ENCODE assay signal across 8 cellular contexts in genomic region chr10:94630017-94630688, GRCh38. TPM values are rescaled to one million over a fixed set of nuclear protein-coding genes. Genes with fewer than 3 reads are reported as not detected.
DNase-seq lines count a peak whose midpoint lies in the region; ATAC-seq and TF ChIP-seq lines count a peak whose summit lies in the region.

No MANE protein-coding gene starts in this region.

- POLR2A ChIA-PET in SK-N-SH (lab: Yijun Ruan, JAX): no interaction called here

- H3K9ac ChIP-seq in SK-N-SH: no peak overlapping the region

- H3K4me3 ChIP-seq in SK-N-SH (ENCODE audit: low read depth in 2 of 2, low read length in 1 of 2): no peak overlapping the region; a peak in 1 of 4 replicates

- H3K36me3 Mint-ChIP-seq in type B pancreatic cell: no peaks in the 10 kb centered on the region
- no peaks in the 10 kb centered on the region for H3K36me3 Mint-ChIP-seq in activated T-cell treated with anti-CD3 and anti-CD28 coated beads, Interleukin-2, amount 50 U/mL, for 24 hours (ENCODE audit: low read depth)

- TF ChIP-seq RAD21 in SK-N-SH (IDR thresholded peaks at IDR 0.05; ENCODE audit: low read length): peak; percentile 75

- no peak overlapping the region for H3K4me2 ChIP-seq in SK-N-SH

- WGBS in SK-N-SH (ENCODE audit: low lambda C conversion rate): 23% methylated on average over 4 of the region's 4 CpGs

- no peaks in the 10 kb centered on the region for H3K27me3 Mint-ChIP-seq in type B pancreatic cell
- H3K27me3 Mint-ChIP-seq in activated T-cell treated with anti-CD3 and anti-CD28 coated beads, Interleukin-2, amount 50 U/mL, for 24 hours: no peaks in the 10 kb centered on the region

- H2AFZ ChIP-seq in SK-N-SH (ENCODE audit: low read depth): no peak overlapping the region

- H3K79me2 ChIP-seq in SK-N-SH (ENCODE audit: insufficient read depth): no peaks in the 10 kb centered on the region

- ATAC-seq in HG03432 (IDR thresholded peaks at IDR 0.05; ENCODE audit: unreplicated experiment) (peak; percentile 54), GM19351 (IDR thresholded peaks at IDR 0.05; ENCODE audit: unreplicated experiment) (no peak), GM18870 (IDR thresholded peaks at IDR 0.05; ENCODE audit: unreplicated experiment) (no peak)

- H3K9me3 Mint-ChIP-seq in type B pancreatic cell: no peaks in the 10 kb centered on the region
- H3K9me3 Mint-ChIP-seq in activated T-cell treated with anti-CD3 and anti-CD28 coated beads, Interleukin-2, amount 50 U/mL, for 24 hours: peaks cover 11% of the 10 kb centered on the region

- no peaks in the 10 kb centered on the region; a peak in 1 of 4 replicates for H3K4me1 ChIP-seq in SK-N-SH (ENCODE audit: control insufficient read depth in 1 of 2, insufficient read depth in 2 of 2, low read depth in 1 of 2, low read length in 1 of 2)

- no peak overlapping the region for H3K27ac Mint-ChIP-seq in type B pancreatic cell
- no peak overlapping the region for H3K27ac Mint-ChIP-seq in activated T-cell treated with anti-CD3 and anti-CD28 coated beads, Interleukin-2, amount 50 U/mL, for 24 hours

- CTCF ChIA-PET in SK-N-SH (lab: Yijun Ruan, JAX): interaction anchor here (0.7 to 4.3 kb wide), 13 partner anchors 10 to 733 kb away, joined by 3 to 22 read pairs (median 3); no protein-coding TSS in a partner anchor

- peak; percentile 73 for TF ChIP-seq CTCF in SK-N-SH (IDR thresholded peaks at IDR 0.05)
- peak; percentile 85 for TF ChIP-seq CTCF in type B pancreatic cell (conservative IDR thresholded peaks at IDR 0.05)

- no peaks in the 10 kb centered on the region for H3K9me3 ChIP-seq in SK-N-SH

- no peaks in the 10 kb centered on the region for H3K36me3 ChIP-seq in SK-N-SH (replicated peaks in 1 of 2; ENCODE audit: control insufficient read depth in 1 of 2, insufficient read depth in 2 of 2, low read length in 1 of 2)

- no peaks in the 10 kb centered on the region for H3F3A ChIP-seq in SK-N-SH (replicated peaks; ENCODE audit: insufficient read depth)

- H4K20me1 ChIP-seq in SK-N-SH (ENCODE audit: insufficient read depth): no peaks in the 10 kb centered on the region

- no peak for TF ChIP-seq EP300 in SK-N-SH (IDR thresholded peaks at IDR 0.05; ENCODE audit: borderline replicate concordance in 1 of 2, low read depth in 1 of 2, low read length in 1 of 2)

- no peaks in the 10 kb centered on the region for H3K27me3 ChIP-seq in SK-N-SH (ENCODE audit: insufficient read depth)

- peak; percentile 55 for DNase-seq in ELR (ENCODE audit: low read depth)
- peak; percentile 23 for DNase-seq in SK-N-SH
- DNase-seq in germinal center (ENCODE audit: low spot score): peak; percentile 14
- DNase-seq in type B pancreatic cell (ENCODE audit: extremely low spot score, unreplicated experiment): no peak
- DNase-seq in activated T-cell treated with anti-CD3 and anti-CD28 coated beads, Interleukin-2, amount 50 U/mL, for 24 hours: no peak

- H3K4me1 Mint-ChIP-seq in type B pancreatic cell (ENCODE audit: unreplicated experiment): peaks cover 7% of the 10 kb centered on the region
- no peaks in the 10 kb centered on the region for H3K4me1 Mint-ChIP-seq in activated T-cell treated with anti-CD3 and anti-CD28 coated beads, Interleukin-2, amount 50 U/mL, for 24 hours (ENCODE audit: low read depth)

- H3K9me2 ChIP-seq in SK-N-SH: no peaks in the 10 kb centered on the region

- no peak overlapping the region for H3K27ac ChIP-seq in SK-N-SH (ENCODE audit: low read depth in 2 of 2, low read length in 1 of 2)

- H3K4me3 Mint-ChIP-seq in type B pancreatic cell: no peak overlapping the region
- no peak overlapping the region for H3K4me3 Mint-ChIP-seq in activated T-cell treated with anti-CD3 and anti-CD28 coated beads, Interleukin-2, amount 50 U/mL, for 24 hours

TF ChIP-seq in SK-N-SH, 30 proteins besides CTCF, POLR2A, EP300 and RAD21:
- TF ChIP-seq GABPA (IDR thresholded peaks at IDR 0.05; ENCODE audit: low read depth) (no peak), SMC3 (IDR thresholded peaks at IDR 0.05; ENCODE audit: low read depth, low read length) (peak; percentile 37), MAX (IDR thresholded peaks at IDR 0.05; ENCODE audit: low read depth) (no peak), REST (IDR thresholded peaks at IDR 0.05; ENCODE audit: low read depth, low read length) (no peak), EZH2phosphoT487 (IDR thresholded peaks at IDR 0.05; ENCODE audit: borderline replicate concordance, low read depth) (no peak), NRF1 (IDR thresholded peaks at IDR 0.05; ENCODE audit: low read depth, low read length) (no peak), YY1 (IDR thresholded peaks at IDR 0.05; ENCODE audit: low read depth) (no peak), JUND (IDR thresholded peaks at IDR 0.05) (no peak), ZBTB33 (IDR thresholded peaks at IDR 0.05; ENCODE audit: borderline replicate concordance, low read depth) (no peak)

RNA-seq across cellular contexts. Expression of gene CYP2C18, which starts 53.4 kb away (rescaled TPM):
- not detected in 2 replicates for polyA plus RNA-seq in SK-N-SH (2012; rRNA removed)
- 0.01 TPM in 1 of 2 replicates, not detected in the other for polyA plus RNA-seq in SK-N-SH (2012; cell fraction: cytosol; rRNA removed)
- polyA plus RNA-seq in SK-N-SH (2012; cell fraction: nucleus; rRNA removed): 0.02 TPM in 1 of 2 replicates, not detected in the other
- 1.8 and 2.0 TPM in 2 replicates for total RNA-seq in type B pancreatic cell (ENCODE audit: low replicate concordance)

Comparison
In these comparisons a context has a peak if more than half of its experiments do, and no peak if none do; other contexts are left out.
1. DNase-seq: peak in ELR (single experiment), SK-N-SH (single experiment) and germinal center (single experiment); none in type B pancreatic cell (single experiment) and activated T-cell treated with anti-CD3 and anti-CD28 coated beads, Interleukin-2, amount 50 U/mL, for 24 hours (single experiment).